Comparison of ENCODE assay signal across 8 cellular contexts in genomic region chr17:39618252-39618913, GRCh38.
DNase-seq lines count a peak whose midpoint lies in the region.

No MANE protein-coding gene starts in this region.

- peak overlapping the region; percentile 59 to 67 for H3K4me3 ChIP-seq in muscle layer of duodenum (ENCODE audit: low read depth in 1 of 2, low read length in 2 of 2)

- no peaks in the 10 kb centered on the region for H3K27me3 ChIP-seq in muscle layer of duodenum (ENCODE audit: low read depth, low read length)

- no peaks in the 10 kb centered on the region for H3K36me3 ChIP-seq in muscle layer of duodenum (ENCODE audit: control insufficient read depth in 1 of 2, insufficient read depth in 2 of 2, low read length in 2 of 2)

- H3K9me3 ChIP-seq in muscle layer of duodenum (ENCODE audit: control insufficient read depth in 1 of 2, low read length in 2 of 2): no peaks in the 10 kb centered on the region

- H3K27ac ChIP-seq in muscle layer of duodenum (ENCODE audit: low read length): no peak overlapping the region

- DNase-seq in DMS153 treated with DMSO at 0.1 percent for 48 hours (lab: John Stamatoyannopoulos, UW; ENCODE audit: unreplicated experiment) (peak; percentile 28), DMS153 (lab: John Stamatoyannopoulos, UW) (no peak), NAMALWA (ENCODE audit: low spot score) (peak; percentile 33), cerebellar cortex (ENCODE audit: low spot score) (peak; percentile 50), NCI-H1048 (lab: John Stamatoyannopoulos, UW) (no peak), GDM1 (lab: John Stamatoyannopoulos, UW) (no peak)
- DNase-seq in activated CD8-positive, alpha-beta memory T cell treated with anti-CD3 and anti-CD28 coated beads for 24 hours: no peak

- peaks cover 5 to 11% of the 10 kb centered on the region in 2 donors for H3K4me1 ChIP-seq in muscle layer of duodenum (ENCODE audit: control insufficient read depth in 1 of 2, insufficient read depth in 2 of 2, low read length in 2 of 2)

Comparison
In these comparisons a context has a peak if more than half of its experiments do, and no peak if none do; other contexts are left out.
1. DNase-seq: peak in DMS153 treated with DMSO at 0.1 percent for 48 hours (single experiment), NAMALWA (single experiment) and cerebellar cortex (single experiment); none in DMS153 (single experiment), NCI-H1048 (single experiment), GDM1 (single experiment) and activated CD8-positive, alpha-beta memory T cell treated with anti-CD3 and anti-CD28 coated beads for 24 hours (single experiment).